Comparison of ENCODE assay signal across 8 cellular contexts in genomic region chr5:173144200-173145176, GRCh38. TPM values are rescaled to one million over a fixed set of nuclear protein-coding genes. Genes with fewer than 3 reads are reported as not detected.
DNase-seq lines count a peak whose midpoint lies in the region; ATAC-seq and TF ChIP-seq lines count a peak whose summit lies in the region.

TSS of gene BNIP1 (plus strand) at chr5:173144531. CDS start at chr5:173144546, 15 bp downstream.

- peak; percentile 91 for ATAC-seq in HG03432 (IDR thresholded peaks at IDR 0.05; ENCODE audit: unreplicated experiment)

- peak; percentile 73 for TF ChIP-seq POLR2A in GM19099 (IDR thresholded peaks at IDR 0.05; ENCODE audit: extremely low read depth, insufficient read length, low read depth)

- DNase-seq in Ammon's horn (ENCODE audit: low spot score) (peak; percentile 90), NCI-H460 (ENCODE audit: extremely low read depth, low read depth) (peak; percentile 91), cerebellar nuclear complex (lab: John Stamatoyannopoulos, UW) (peak; percentile 93), islet precursor cell (peak; percentile 98)
- DNase-seq in activated CD4-positive, CD25-positive, alpha-beta regulatory T cell treated with anti-CD3 and anti-CD28 coated beads, Interleukin-2, amount 50 U/mL, for 72 hours = peak; percentile 99
- peak; percentile 93 to 98 (median 95) for DNase-seq in stimulated activated CD4-positive, alpha-beta T cell treated with anti-CD3 and anti-CD28 coated beads, Interleukin-12 subunit alpha, Interleukin-12 subunit beta, amount 100 ng/mL, for 48 hours (ENCODE audit: low read depth in 2 of 3, low spot score in 1 of 3)

RNA-seq across cellular contexts. Expression of gene BNIP1, which starts in this region (rescaled TPM):
- 27.0 and 29.8 TPM in 2 replicates for total RNA-seq in NCI-H460 (2014; rRNA removed; shearing (Covaris generic))
- 19.3 and 20.8 TPM in 2 replicates for polyA plus RNA-seq in NCI-H460 (2014; cell fraction: nucleus; rRNA removed)

Comparison
In these comparisons a context has a peak if more than half of its experiments do, and no peak if none do; other contexts are left out.
1. Peak in every context shown above with its lines: DNase-seq and ATAC-seq.